Comparison of ENCODE assay signal across 3 cellular contexts in the genomic region with DNA sequence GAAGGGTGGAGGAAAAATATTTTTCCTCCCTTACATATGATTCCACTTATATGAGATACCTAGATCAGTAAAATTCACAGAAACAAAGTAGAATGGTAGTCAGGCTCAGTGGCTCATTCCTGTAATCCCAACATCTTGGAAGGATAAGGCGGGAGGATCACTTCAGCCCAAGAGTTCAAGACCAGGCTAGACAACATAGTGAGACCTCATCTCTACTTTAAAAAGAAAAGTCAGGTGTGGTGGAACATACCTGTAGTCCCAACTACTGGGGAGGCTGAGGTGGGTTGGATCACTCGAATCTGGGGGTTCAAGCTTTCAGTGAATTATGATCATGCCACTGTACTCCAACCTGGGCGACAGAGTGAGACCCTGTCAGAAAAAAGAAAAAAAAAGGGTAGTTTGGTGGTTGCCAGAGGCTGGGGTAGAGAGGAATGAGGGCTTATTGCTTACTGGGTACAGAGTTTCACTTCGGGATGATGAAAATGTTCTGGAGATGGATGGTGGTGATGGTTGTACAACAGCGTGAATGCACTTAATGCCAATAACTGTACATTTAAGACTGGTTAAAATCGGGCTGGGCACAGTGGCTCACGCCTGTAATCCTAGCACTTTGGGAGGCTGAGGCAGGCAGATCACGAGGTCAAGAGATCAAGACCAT. TPM values are rescaled to one million over a fixed set of nuclear protein-coding genes. Genes with fewer than 3 reads are reported as not detected.
"Had no signal": no experiment of that assay in that cellular context is flagged by ENCODE, and none has a peak within 500 bp of the region (broad histone marks: within the 10 kb centered on the region; RNA-seq: fewer than 3 reads in every experiment).

No MANE protein-coding gene starts in this region.

RNA-seq across cellular contexts. Expression of a gene that starts 21.5 kb away (rescaled TPM):
- total RNA-seq: activated CD8-positive, alpha-beta T cell treated with anti-CD3 and anti-CD28 coated beads, Interleukin-2, amount 10 ng/mL, durations not matched to agents 7 days and 5 days; activated T-helper 2 cell treated with anti-CD3 and anti-CD28 coated beads, Interferon-gamma antibody, Interleukin-2, Interleukin-4, amounts not matched to agents 10 μg/mL and 5 μg/mL and 100 μg/mL, durations not matched to agents 14 hours and 24 hours and 36 hours; T-helper 1 cell treated with Interleukin-12 subunit alpha and Interleukin-12 subunit beta and Interleukin-4 antibody, amounts not matched to agents 30 ng/mL and 1 ng/mL, for 36 hours had no signal
